In genomic region chr12:52189376-52190174, GRCh38 we compare ENCODE assay signal across 11 cellular contexts. TPM values are rescaled to one million over a fixed set of nuclear protein-coding genes. Genes with fewer than 3 reads are reported as not detected.
DNase-seq lines count a peak whose midpoint lies in the region; ATAC-seq and TF ChIP-seq lines count a peak whose summit lies in the region.
"Had no signal": no experiment of that assay in that cellular context is flagged by ENCODE, and none has a peak within 500 bp of the region (broad histone marks: within the 10 kb centered on the region; RNA-seq: fewer than 3 reads in every experiment).

No MANE protein-coding gene starts in this region.

- DNase-seq in A172 (ENCODE audit: low spot score): peak; percentile 78
- peak; percentile 73 for DNase-seq in HCEC 1CT
- no peak for DNase-seq in SK-N-SH
- DNase-seq in fibroblast of the aortic adventitia (ENCODE audit: low read depth): peak; percentile 75
- no peak for DNase-seq in COR-L47 (lab: John Stamatoyannopoulos, UW)
- no peak for DNase-seq in NCI-H2196 treated with DMSO at 0.1 percent for 48 hours (lab: John Stamatoyannopoulos, UW; ENCODE audit: unreplicated experiment)
- DNase-seq in NCI-H187 (lab: John Stamatoyannopoulos, UW): no peak
- DNase-seq: activated CD8-positive, alpha-beta memory T cell treated with anti-CD3 and anti-CD28 coated beads, Interleukin-2, amount 50 U/mL, for 48 hours; KBM-7; testis had no signal

- peak overlapping the region; percentile 28; the same call in 1 of the 2 replicates for H3K4me2 ChIP-seq in SK-N-SH

- CTCF ChIA-PET in SK-N-SH (lab: Yijun Ruan, JAX): interaction anchor here (0.6 to 2.1 kb wide), 2 partner anchors 33 to 166 kb away, joined by 3 to 4 read pairs; no protein-coding TSS in a partner anchor

- no peaks in the 10 kb centered on the region for H3K9me2 ChIP-seq in SK-N-SH

- no peak for ATAC-seq in HG03520 (IDR thresholded peaks at IDR 0.05; ENCODE audit: unreplicated experiment)

- peaks cover 11% of the 10 kb centered on the region; the same call in 1 of the 2 replicates for H3K79me2 ChIP-seq in SK-N-SH (ENCODE audit: insufficient read depth)

- H3K9me3 ChIP-seq in SK-N-SH: no peaks in the 10 kb centered on the region
- H3K9me3 ChIP-seq: testis had no signal

- peaks cover 72 to 83% of the 10 kb centered on the region in 2 experiments for H3K4me1 ChIP-seq in SK-N-SH (ENCODE audit: control insufficient read depth in 1 of 2, insufficient read depth in 2 of 2, low read depth in 1 of 2, low read length in 1 of 2)

- 24% methylated on average over 3 of the region's 3 CpGs for WGBS in SK-N-SH (ENCODE audit: low lambda C conversion rate)

- no peaks in the 10 kb centered on the region for H4K20me1 ChIP-seq in SK-N-SH (ENCODE audit: insufficient read depth)

- H3K4me3 ChIP-seq in SK-N-SH (ENCODE audit: low read depth in 2 of 2, low read length in 1 of 2) (no peak overlapping the region), fibroblast of the aortic adventitia (ENCODE audit: low read depth, low read length) (no peak overlapping the region)
- H3K4me3 ChIP-seq: testis had no signal

- H3K36me3 ChIP-seq in SK-N-SH (replicated peaks in 1 of 2; ENCODE audit: control insufficient read depth in 1 of 2, insufficient read depth in 2 of 2, low read length in 1 of 2): no peaks in the 10 kb centered on the region

- TF ChIP-seq RAD21 in SK-N-SH (IDR thresholded peaks at IDR 0.05; ENCODE audit: low read length): no peak

- peaks cover 13% of the 10 kb centered on the region for H3F3A ChIP-seq in SK-N-SH (replicated peaks; ENCODE audit: insufficient read depth)

- POLR2A ChIA-PET in SK-N-SH (lab: Yijun Ruan, JAX): no interaction called here

- no peak overlapping the region for H2AFZ ChIP-seq in SK-N-SH (ENCODE audit: low read depth)

- H3K27me3 ChIP-seq in SK-N-SH (ENCODE audit: insufficient read depth): no peaks in the 10 kb centered on the region
- H3K27me3 ChIP-seq: testis had no signal

- TF ChIP-seq CTCF in SK-N-SH (IDR thresholded peaks at IDR 0.05) (no peak), fibroblast of the aortic adventitia (IDR thresholded peaks at IDR 0.05; ENCODE audit: insufficient read depth, low read length) (no peak)

- H3K27ac ChIP-seq in SK-N-SH (ENCODE audit: low read depth in 2 of 2, low read length in 1 of 2): peak overlapping the region; percentile 36 to 87
- H3K27ac ChIP-seq: testis had no signal

- H3K9ac ChIP-seq in SK-N-SH: peak overlapping the region; percentile 35; the same call in 1 of the 2 replicates

- TF ChIP-seq EP300 in SK-N-SH (IDR thresholded peaks at IDR 0.05; ENCODE audit: borderline replicate concordance in 1 of 2, low read depth in 1 of 2, low read length in 1 of 2): no peak

TF ChIP-seq in SK-N-SH, 30 proteins besides CTCF, POLR2A, EP300 and RAD21:
- TF ChIP-seq MAX (IDR thresholded peaks at IDR 0.05; ENCODE audit: low read depth) (0 out of 2 replicates have a peak, but pooled peaks have one; percentile 25), NFIC (IDR thresholded peaks at IDR 0.05; ENCODE audit: borderline replicate concordance) (no peak; the same call in 1 of the 2 replicates)
TF ChIP-seq in SK-N-SH: peak in this region for 1.

RNA-seq across cellular contexts. Expression of gene KRT80, which starts 2.2 kb away (rescaled TPM):
- 65.2 and 75.2 TPM in 2 replicates for total RNA-seq in A172 (2014; rRNA removed; shearing (Covaris generic))
- 14.9 and 17.4 TPM in 2 replicates for polyA plus RNA-seq in SK-N-SH (2012; rRNA removed)
- polyA plus RNA-seq in SK-N-SH (2012; cell fraction: cytosol; rRNA removed): 8.1 and 10.8 TPM in 2 replicates
- polyA plus RNA-seq in SK-N-SH (2012; cell fraction: nucleus; rRNA removed): 21.6 and 31.9 TPM in 2 replicates
- 0.25 and 0.36 TPM in 2 replicates for total RNA-seq in fibroblast of the aortic adventitia (ENCODE audit: low replicate concordance)

RNA-seq across cellular contexts. Expression of gene KRT7, which starts 43.5 kb away (rescaled TPM):
- 13.8 and 16.1 TPM in 2 replicates for total RNA-seq in A172 (2014; rRNA removed; shearing (Covaris generic))
- polyA plus RNA-seq in SK-N-SH (2012; rRNA removed): 3.2 and 5.4 TPM in 2 replicates
- 2.9 TPM in 2 replicates for polyA plus RNA-seq in SK-N-SH (2012; cell fraction: cytosol; rRNA removed)
- 1.9 and 3.3 TPM in 2 replicates for polyA plus RNA-seq in SK-N-SH (2012; cell fraction: nucleus; rRNA removed)
- total RNA-seq in fibroblast of the aortic adventitia (ENCODE audit: low replicate concordance): 1.4 and 20.0 TPM in 2 replicates

Comparison
In these comparisons a context has a peak if more than half of its experiments do, and no peak if none do; other contexts are left out.
1. DNase-seq: peak in A172 (single experiment), HCEC 1CT (single experiment) and fibroblast of the aortic adventitia (single experiment); none in SK-N-SH (single experiment), COR-L47 (single experiment), NCI-H2196 treated with DMSO at 0.1 percent for 48 hours (single experiment) and NCI-H187 (0 of 2).
2. RNA of gene KRT80, which starts 2.2 kb away (total RNA-seq): 65.2 to 75.2 TPM in A172; 0.25 to 0.36 TPM in fibroblast of the aortic adventitia; every median in the first group is over 10 times any median in the second.